Comparison of ENCODE assay signal across 19 cellular contexts in the genomic region with DNA sequence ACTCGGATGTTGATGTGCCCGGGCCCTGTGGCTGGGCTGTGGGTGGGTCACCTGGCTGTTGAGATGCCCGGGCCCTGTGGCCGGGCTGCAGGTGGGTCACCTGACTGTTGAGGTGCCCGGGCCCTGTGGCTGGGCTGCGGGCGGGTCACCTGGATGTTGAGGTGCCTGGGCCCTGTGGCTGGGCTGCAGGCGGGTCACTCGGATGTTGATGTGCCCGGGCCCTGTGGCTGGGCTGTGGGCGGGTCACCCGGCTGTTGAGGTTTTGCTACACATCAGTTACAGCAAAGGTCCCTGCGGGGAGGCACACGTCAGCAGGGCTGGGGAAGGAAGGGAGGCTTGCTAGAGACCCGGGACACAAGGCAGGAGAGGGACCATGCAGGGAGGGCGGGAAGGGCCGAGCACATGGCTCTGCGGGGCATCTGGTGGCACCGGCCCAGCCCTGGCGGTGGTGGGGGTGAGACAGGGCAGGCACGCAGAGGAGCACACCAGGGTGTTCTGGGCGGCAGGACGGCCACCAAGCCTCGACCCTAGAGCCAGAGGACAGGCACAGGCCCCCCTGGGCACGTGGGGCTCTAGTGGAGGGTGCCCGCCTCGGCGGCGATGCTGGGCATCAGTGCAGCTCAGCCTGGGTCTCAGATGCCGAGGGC.
"Had no signal": no experiment of that assay in that cellular context is flagged by ENCODE, and none has a peak within 500 bp of the region (broad histone marks: within the 10 kb centered on the region; RNA-seq: fewer than 3 reads in every experiment).

No MANE protein-coding gene starts in this region.

- H2AFZ ChIP-seq: hepatocyte, parathyroid adenoma had no signal

- ATAC-seq: sciatic nerve had no signal

- H3K4me2 ChIP-seq: hepatocyte, smooth muscle cell had no signal

- H3K36me3 ChIP-seq: neutrophil, uterus, WERI-Rb-1 had no signal

- H3K27me3 ChIP-seq: dorsolateral prefrontal cortex, hepatocyte, neutrophil, tibial artery, uterus had no signal

- H3K4me3 Mint-ChIP-seq: brain, natural killer cell had no signal

- H3K79me2 ChIP-seq: hepatocyte, parathyroid adenoma had no signal

- H3K27me3 Mint-ChIP-seq: brain had no signal

- H3K9me3 Mint-ChIP-seq: natural killer cell had no signal

- H3K27ac ChIP-seq: dorsolateral prefrontal cortex, hepatocyte, neutrophil, parathyroid adenoma, tibial artery, uterus, WERI-Rb-1 had no signal

- H3K27ac Mint-ChIP-seq: brain had no signal

- H3K4me1 Mint-ChIP-seq: brain had no signal

- H3K36me3 Mint-ChIP-seq: brain, natural killer cell had no signal

- DNase-seq: activated CD4-positive, alpha-beta T cell treated with anti-CD3 and anti-CD28 coated beads for 1 hour; activated naive CD4-positive, alpha-beta T cell; anterior cingulate cortex; caudate nucleus; foreskin fibroblast; natural killer cell; stimulated activated CD4-positive, alpha-beta T cell treated with anti-CD3 and anti-CD28 coated beads, Interleukin-4, amount 100 ng/mL, for 1 hour; substantia nigra; tibial artery; uterus; WERI-Rb-1 had no signal

- H3K4me3 ChIP-seq: dorsolateral prefrontal cortex, hepatocyte, lung, smooth muscle cell, tibial artery, uterus had no signal

- H3K9me3 ChIP-seq: neutrophil, tibial artery, uterus had no signal

- H3K9ac ChIP-seq: parathyroid adenoma had no signal

- H3K4me1 ChIP-seq: parathyroid adenoma, tibial artery, uterus had no signal
